ENCODE assay signal across 10 cellular contexts in genomic region chr6:19427548-19427947, GRCh38.
"Had no signal": no experiment of that assay in that cellular context is flagged by ENCODE, and none has a peak within 500 bp of the region (broad histone marks: within the 10 kb centered on the region; RNA-seq: fewer than 3 reads in every experiment).

No MANE protein-coding gene starts in this region.

- H3K27me3 Mint-ChIP-seq: IgD-negative memory B cell had no signal

- H3K36me3 ChIP-seq: HAP-1 had no signal

- H3K9me3 ChIP-seq: HAP-1 had no signal

- H3K9ac ChIP-seq: GM23248 had no signal

- ATAC-seq: HCT116, HepG2 had no signal

- H3K4me1 ChIP-seq: HAP-1 had no signal

- H3K4me3 Mint-ChIP-seq: HFFc6, IgD-negative memory B cell had no signal

- H3K27ac Mint-ChIP-seq: HFFc6, IgD-negative memory B cell had no signal

- FAIRE-seq: HepG2 had no signal

- H3K4me3 ChIP-seq: GM23248, HAP-1 had no signal

- H3K27ac ChIP-seq: GM23248, HL-60 had no signal

- H3K9me3 Mint-ChIP-seq: HFFc6 had no signal

- H3K4me1 Mint-ChIP-seq: IgD-negative memory B cell had no signal

- H2AFZ ChIP-seq: GM23248 had no signal

- DNase-seq: GM23248, GOT3, H7, HFFc6, KBM-7 had no signal
